In the genomic region with DNA sequence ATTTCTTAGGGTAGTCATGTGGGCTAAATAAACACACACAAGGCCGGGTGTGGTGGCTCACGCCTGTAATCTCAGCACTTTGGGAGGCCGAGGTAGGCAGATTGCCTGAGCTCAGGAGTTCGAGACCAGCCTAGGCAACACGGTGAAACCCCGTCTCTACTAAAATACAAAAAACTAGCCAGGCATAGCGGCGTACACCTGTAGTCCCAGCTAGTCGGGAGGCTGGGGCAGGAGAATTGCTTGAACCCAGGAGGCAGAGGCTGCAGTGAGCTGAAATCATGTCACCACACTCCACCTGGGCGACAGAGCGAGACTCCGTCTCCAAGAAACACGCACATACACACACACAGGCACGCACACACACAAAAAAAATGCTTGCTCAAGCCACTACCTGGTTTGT, we compare ENCODE assay signal across 6 cellular contexts. TPM values are rescaled to one million over a fixed set of nuclear protein-coding genes. Genes with fewer than 3 reads are reported as not detected.
"Had no signal": no experiment of that assay in that cellular context is flagged by ENCODE, and none has a peak within 500 bp of the region (broad histone marks: within the 10 kb centered on the region; RNA-seq: fewer than 3 reads in every experiment).

No MANE protein-coding gene starts in this region.

RNA-seq across cellular contexts. Expression of gene CLEC20A, which starts 6.6 kb away (rescaled TPM):
- total RNA-seq: HepG2, HT-29, HT1080, IMR-90, K562 had no signal
- polyA plus RNA-seq: HepG2, IMR-90, K562 had no signal

RNA-seq across cellular contexts. Expression of gene TEX35, which starts 9.6 kb away (rescaled TPM):
- total RNA-seq: HepG2, HT-29, HT1080, IMR-90, K562 had no signal
- polyA plus RNA-seq: HepG2, IgD-negative memory B cell, K562 had no signal
